8 cellular contexts compared by ENCODE assay signal in genomic region chr9:74719306-74719705, GRCh38.
"Had no signal": no experiment of that assay in that cellular context is flagged by ENCODE, and none has a peak within 500 bp of the region (broad histone marks: within the 10 kb centered on the region; RNA-seq: fewer than 3 reads in every experiment).

No MANE protein-coding gene starts in this region.

- DNase-seq: GDM1, GF-D8 had no signal

- FAIRE-seq: G401.6, GM12878, GM12891, GM12892, GM18507, GM19239 had no signal

- ATAC-seq: GM12878 had no signal

- H3K4me3 ChIP-seq: GM12878 had no signal
